In genomic region chr13:91491980-91492379, GRCh38 we compare ENCODE assay signal across 29 cellular contexts.
"Had no signal": no experiment of that assay in that cellular context is flagged by ENCODE, and none has a peak within 500 bp of the region (broad histone marks: within the 10 kb centered on the region; RNA-seq: fewer than 3 reads in every experiment).

No MANE protein-coding gene starts in this region.

- H3K36me3 ChIP-seq: neutrophil, pancreas, prostate gland, spleen, stomach, thoracic aorta, thyroid gland, tibial nerve, upper lobe of left lung, vagina had no signal

- H3K9me3 Mint-ChIP-seq: stimulated activated naive B cell treated with anti-CD40 and anti-IgM and Interleukin-4, amounts not matched to agents 10 μg/mL and 1 μg/mL and 100 μg/mL, for 72 hours; stimulated activated naive CD8-positive, alpha-beta T cell treated with anti-CD3 and anti-CD28 coated beads, Interleukin-15, Interleukin-2, amounts not matched to agents 100 ng/mL and 50 ng/mL, for 24 hours had no signal

- H3K27me3 ChIP-seq: neutrophil, pancreas, spleen, stomach, thyroid gland, tibial nerve, upper lobe of left lung, vagina had no signal

- H3K4me1 ChIP-seq: pancreas, prostate gland, spleen, stomach, thyroid gland, tibial nerve, upper lobe of left lung, vagina had no signal

- H3K27ac Mint-ChIP-seq: naive thymus-derived CD4-positive, alpha-beta T cell; natural killer cell; nephron progenitor cell; stimulated activated naive B cell treated with anti-CD40 and anti-IgM and Interleukin-4, amounts not matched to agents 10 μg/mL and 1 μg/mL and 100 μg/mL, for 72 hours; stimulated activated naive CD8-positive, alpha-beta T cell treated with anti-CD3 and anti-CD28 coated beads, Interleukin-15, Interleukin-2, amounts not matched to agents 100 ng/mL and 50 ng/mL, for 24 hours had no signal

- H3K4me3 Mint-ChIP-seq: naive thymus-derived CD4-positive, alpha-beta T cell; natural killer cell; nephron progenitor cell; neural crest cell; stimulated activated naive B cell treated with anti-CD40 and anti-IgM and Interleukin-4, amounts not matched to agents 10 μg/mL and 1 μg/mL and 100 μg/mL, for 72 hours; stimulated activated naive CD8-positive, alpha-beta T cell treated with anti-CD3 and anti-CD28 coated beads, Interleukin-15, Interleukin-2, amounts not matched to agents 100 ng/mL and 50 ng/mL, for 24 hours had no signal

- H3K27ac ChIP-seq: neutrophil, pancreas, prostate gland, skin epidermis, spleen, stomach, thoracic aorta, thyroid gland, tibial nerve, upper lobe of left lung, vagina had no signal

- FAIRE-seq: pancreas, urothelium cell line had no signal

- H3K4me1 Mint-ChIP-seq: naive thymus-derived CD4-positive, alpha-beta T cell; natural killer cell; nephron progenitor cell; neural crest cell; stimulated activated naive B cell treated with anti-CD40 and anti-IgM and Interleukin-4, amounts not matched to agents 10 μg/mL and 1 μg/mL and 100 μg/mL, for 72 hours had no signal

- H3K4me3 ChIP-seq: pancreas, prostate gland, skin epidermis, smooth muscle cell, spleen, stomach, thoracic aorta, thyroid gland, tibial nerve, upper lobe of left lung, vagina had no signal

- DNase-seq: naive thymus-derived CD4-positive, alpha-beta T cell; natural killer cell; nephron progenitor cell; occipital lobe; pancreas; right cardiac atrium; spleen; stimulated activated CD4-positive, alpha-beta T cell treated with anti-CD3 and anti-CD28 coated beads, Interleukin-12 subunit alpha, Interleukin-12 subunit beta, amount 100 ng/mL, for 4 hours; stimulated activated CD4-positive, alpha-beta T cell treated with anti-CD3 and anti-CD28 coated beads, Interleukin-1b, Interleukin-23, amount 100 ng/mL, for 48 hours; stimulated activated CD4-positive, alpha-beta T cell treated with anti-CD3 and anti-CD28 coated beads, Interleukin-4, amount 100 ng/mL, for 1 hour; stimulated activated CD4-positive, alpha-beta T cell treated with anti-CD3 and anti-CD28 coated beads, Interleukin-4, amount 100 ng/mL, for 4 hours; stimulated activated CD8-positive, alpha-beta memory T cell treated with anti-CD3 and anti-CD28 coated beads, Interleukin-4, amount 100 ng/mL, for 48 hours; stimulated activated naive B cell treated with anti-CD40 and anti-IgM and Interleukin-4, amounts not matched to agents 10 μg/mL and 1 μg/mL and 100 μg/mL, for 72 hours; stimulated activated naive CD4-positive, alpha-beta T cell treated with Interleukin-2 at 50 U/mL for 16 hours; stomach; thyroid gland; trophoblast cell; upper lobe of left lung had no signal

- H3K36me3 Mint-ChIP-seq: naive thymus-derived CD4-positive, alpha-beta T cell; natural killer cell; stimulated activated naive B cell treated with anti-CD40 and anti-IgM and Interleukin-4, amounts not matched to agents 10 μg/mL and 1 μg/mL and 100 μg/mL, for 72 hours had no signal

- H3K4me2 ChIP-seq: smooth muscle cell had no signal

- H3K27me3 Mint-ChIP-seq: stimulated activated naive B cell treated with anti-CD40 and anti-IgM and Interleukin-4, amounts not matched to agents 10 μg/mL and 1 μg/mL and 100 μg/mL, for 72 hours; stimulated activated naive CD8-positive, alpha-beta T cell treated with anti-CD3 and anti-CD28 coated beads, Interleukin-15, Interleukin-2, amounts not matched to agents 100 ng/mL and 50 ng/mL, for 24 hours had no signal

- H3K9me3 ChIP-seq: neutrophil, pancreas, prostate gland, spleen, stomach, thoracic aorta, thyroid gland, tibial nerve, upper lobe of left lung, vagina had no signal

- ATAC-seq: naive thymus-derived CD4-positive, alpha-beta T cell; natural killer cell; pancreas; right cardiac atrium; sciatic nerve; stimulated activated naive B cell treated with anti-CD40 and anti-IgM and Interleukin-4, amounts not matched to agents 10 μg/mL and 1 μg/mL and 100 μg/mL, for 72 hours had no signal
